8 cellular contexts compared by ENCODE assay signal in the genomic region with DNA sequence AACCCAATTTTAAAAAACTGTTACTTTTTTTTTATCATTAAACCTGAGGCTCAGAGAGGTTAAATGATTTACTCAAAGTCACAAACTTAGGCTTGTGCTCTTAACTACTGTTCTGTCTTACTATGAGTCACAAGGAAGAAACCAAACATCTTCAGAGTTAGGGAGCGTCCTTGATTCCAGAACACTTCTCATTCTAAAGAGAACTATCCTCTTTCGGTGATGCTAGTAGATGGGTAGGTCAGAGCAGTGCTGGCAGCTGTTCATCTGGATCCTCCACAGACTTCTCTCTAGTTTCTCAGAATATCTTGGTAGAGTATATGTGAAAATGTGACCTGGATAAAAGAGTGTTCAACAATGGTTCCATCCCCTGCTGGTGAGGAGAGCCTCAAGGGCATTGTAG. TPM values are rescaled to one million over a fixed set of nuclear protein-coding genes. Genes with fewer than 3 reads are reported as not detected.
A peak's percentile ranks its signal among the peaks of the same experiment; 100 is the strongest.
DNase-seq lines count a peak whose midpoint lies in the region; ATAC-seq, FAIRE-seq and TF ChIP-seq lines count a peak whose summit lies in the region.
"Had no signal": no experiment of that assay in that cellular context is flagged by ENCODE, and none has a peak within 500 bp of the region (broad histone marks: within the 10 kb centered on the region; RNA-seq: fewer than 3 reads in every experiment).

No MANE protein-coding gene starts in this region.

- no peak for FAIRE-seq in K562 (lab: Jason Lieb, UNC)
- FAIRE-seq: TTC549 had no signal

- TF ChIP-seq CTCF in K562 (IDR thresholded peaks at IDR 0.05 in 2 of 3, conservative IDR thresholded peaks at IDR 0.05 in 1 of 3; ENCODE audit: insufficient read depth in 2 of 3, low read depth in 1 of 3, low read length in 3 of 3): no peak

- no peak overlapping the region for H2AFZ ChIP-seq in K562 (ENCODE audit: low read depth, low read length)

- H3K36me3 ChIP-seq in K562 (ENCODE audit: control insufficient read depth, insufficient read depth, low read length): no peaks in the 10 kb centered on the region

- no peak for TF ChIP-seq RAD21 in K562 (CRISPR knock-in tag; conservative IDR thresholded peaks at IDR 0.05 in 1 of 2, IDR thresholded peaks at IDR 0.05 in 1 of 2)

- H3K9me1 ChIP-seq in K562 (ENCODE audit: control insufficient read depth, insufficient read depth, low read length): no peaks in the 10 kb centered on the region

- no peaks in the 10 kb centered on the region for H3K9me3 ChIP-seq in K562 (replicated peaks; ENCODE audit: control insufficient read depth, insufficient read depth, low read depth, low read length)

- H4K20me1 ChIP-seq in K562 (replicated peaks; ENCODE audit: control insufficient read depth, insufficient read depth, low read length): no peaks in the 10 kb centered on the region

- intact Hi-C loops in K562 (cut with micrococcal nuclease): no loop called here

- peak overlapping the region; percentile 85 to 98 (median 90) for H3K27ac Mint-ChIP-seq in naive thymus-derived CD8-positive, alpha-beta T cell

- H3K79me2 ChIP-seq in K562 (ENCODE audit: control insufficient read depth, insufficient read depth, low read length): peaks cover 18% of the 10 kb centered on the region

- in situ Hi-C loops in K562 (cut with MboI): no loop called here

- WGBS in K562 (ENCODE audit: insufficient coverage, low coverage, missing lambda C conversion rate): 76% methylated on average over 2 of the region's 2 CpGs

- H3K4me3 ChIP-seq in K562: no peak overlapping the region

- H3K27ac ChIP-seq in K562 (ENCODE audit: extremely low read depth, low read depth, low read length): no peak overlapping the region

- POLR2A ChIA-PET in K562 (lab: Yijun Ruan, JAX): interaction anchor here (0.6 kb wide), 1 partner anchor 704 kb away, joined by 3 read pairs; no protein-coding TSS in a partner anchor
- POLR2A ChIA-PET in naive thymus-derived CD8-positive, alpha-beta T cell (lab: Charles Lee): interaction anchor here (0.9 to 1.5 kb wide), 2 partner anchors 18 to 36 kb away, joined by 3 to 6 read pairs; partner anchors contain the start of gene TMF1

- no peaks in the 10 kb centered on the region for H3K9me3 Mint-ChIP-seq in naive thymus-derived CD8-positive, alpha-beta T cell

- peak overlapping the region; percentile 56 to 98 (median 86) for H3K4me3 Mint-ChIP-seq in naive thymus-derived CD8-positive, alpha-beta T cell

- TF ChIP-seq POLR2A in K562 (conservative IDR thresholded peaks at IDR 0.05): no peak

- no TSS peak for BruUV-seq in K562 (replicated peaks; lab: Mats Ljungman, UMichigan)

- no peak overlapping the region for H3K9ac ChIP-seq in K562 (ENCODE audit: insufficient read depth in 1 of 2, low read depth in 2 of 2, low read length in 2 of 2)

- H3K27me3 Mint-ChIP-seq in naive thymus-derived CD8-positive, alpha-beta T cell: no peaks in the 10 kb centered on the region

- CTCF ChIA-PET in K562 (lab: Yijun Ruan, JAX; ENCODE audit: low intra/inter-chr PET ratio): no interaction called here

- peaks cover 37 to 82% (median 71%) of the 10 kb centered on the region in 4 donors for H3K4me1 Mint-ChIP-seq in naive thymus-derived CD8-positive, alpha-beta T cell

- peaks cover 0 to 22% (median 7%) of the 10 kb centered on the region in 3 donors for H3K36me3 Mint-ChIP-seq in naive thymus-derived CD8-positive, alpha-beta T cell

- DNase-seq in K562 (ENCODE audit: extremely low read depth in 1 of 4, low spot score in 3 of 4): no peak
- DNase-seq in naive thymus-derived CD8-positive, alpha-beta T cell: no peak
- DNase-seq in NOMO-1 treated with DMSO at 0.1 percent for 48 hours (lab: John Stamatoyannopoulos, UW; ENCODE audit: unreplicated experiment): no peak
- no peak for DNase-seq in NCI-H1105 (lab: John Stamatoyannopoulos, UW)

- no peak overlapping the region for H3K4me2 ChIP-seq in K562 (ENCODE audit: insufficient read depth, low read length)

- H3K27me3 ChIP-seq in K562 (ENCODE audit: control insufficient read depth in 2 of 2, insufficient read depth in 2 of 2, low read length in 2 of 2): no peaks in the 10 kb centered on the region

- peaks cover 14 to 21% of the 10 kb centered on the region in 2 experiments for H3K4me1 ChIP-seq in K562 (replicated peaks in 1 of 2; ENCODE audit: control insufficient read depth in 2 of 2, insufficient read depth in 2 of 2, low read length in 2 of 2)

- no peak for TF ChIP-seq EP300 in K562 (IDR thresholded peaks at IDR 0.05; ENCODE audit: low read length)

- ATAC-seq in GM18909 (IDR thresholded peaks at IDR 0.05; ENCODE audit: poor library complexity, unreplicated experiment): peak; percentile 32
- ATAC-seq in HG03139 (IDR thresholded peaks at IDR 0.05; ENCODE audit: unreplicated experiment): peak; percentile 21
- no peak for ATAC-seq in K562
- no peak for ATAC-seq in naive thymus-derived CD8-positive, alpha-beta T cell
- ATAC-seq in GM18520 (IDR thresholded peaks at IDR 0.05; ENCODE audit: unreplicated experiment): no peak

RNA-seq across cellular contexts. Expression of gene ARL6IP5, which starts 3.3 kb away (rescaled TPM):
- 6.7 and 11.2 TPM in 2 replicates for total RNA-seq in K562 (2011; cell fraction: chromatin; rRNA removed; ENCODE audit: low replicate concordance)
- 10.8 TPM in 2 replicates for total RNA-seq in K562 (2011; cell fraction: nucleolus; rRNA removed)
- 14.4 and 14.6 TPM in 2 replicates for total RNA-seq in K562 (2011; cell fraction: nucleoplasm; rRNA removed)
- total RNA-seq in K562 (2014; rRNA removed): 11.3 and 11.9 TPM in 2 replicates
- 12.7 and 13.0 TPM in 2 replicates for total RNA-seq in K562 (2014; rRNA removed; fragmentation: Illumina TruSeq; extraction: Trizol)
- 9.4 and 10.7 TPM in 2 replicates for total RNA-seq in K562 (2015; rRNA removed; fragmentation: Illumina TruSeq; extraction: Trizol)
- 11.5 and 15.2 TPM in 2 replicates for total RNA-seq in K562 (2021)
- polyA plus RNA-seq in K562 (2011; rRNA removed): 21.5 and 22.0 TPM in 2 replicates
- 22.4 and 25.0 TPM in 2 replicates for polyA plus RNA-seq in K562 (2011; cell fraction: cytosol; rRNA removed)
- 3.3 and 6.6 TPM in 2 replicates for polyA plus RNA-seq in K562 (2011; cell fraction: nucleus; rRNA removed)
- 16.2 and 23.1 TPM in 2 replicates for polyA plus RNA-seq in K562 (2012)
- polyA plus RNA-seq in K562 (2014; fragmentation: Illumina TruSeq; extraction: Trizol): 16.8 and 20.6 TPM in 2 replicates
- polyA plus RNA-seq in K562 (2014; fragmentation: Nextera tagmentation; extraction: Ambion mirVana): 10 to 100 TPM; 51.8 to 54.0 TPM
- 10.3 and 14.6 TPM in 2 replicates for polyA plus RNA-seq in K562 (2014; rRNA removed)
- polyA minus RNA-seq in K562 (2011; rRNA and poly(A)+ RNA removed): 21.9 and 23.0 TPM in 2 replicates
- polyA minus RNA-seq in K562 (2011; cell fraction: cytosol; rRNA and poly(A)+ RNA removed): 11.2 and 13.1 TPM in 2 replicates
- 1.3 and 3.7 TPM in 2 replicates for polyA minus RNA-seq in K562 (2011; cell fraction: nucleus; rRNA and poly(A)+ RNA removed)
- 100 to 1,000 TPM; 109 to 111 TPM for total RNA-seq in naive thymus-derived CD8-positive, alpha-beta T cell
- polyA plus RNA-seq in naive thymus-derived CD8-positive, alpha-beta T cell: 100 to 1,000 TPM; 315 to 450 (median 375) TPM

RNA-seq across cellular contexts. Expression of gene UBA3, which starts 7.9 kb away (rescaled TPM):
- 34.9 and 77.4 TPM in 2 replicates for total RNA-seq in K562 (2011; cell fraction: chromatin; rRNA removed; ENCODE audit: low replicate concordance)
- total RNA-seq in K562 (2011; cell fraction: nucleolus; rRNA removed): 20.9 and 22.8 TPM in 2 replicates
- 42.0 and 48.9 TPM in 2 replicates for total RNA-seq in K562 (2011; cell fraction: nucleoplasm; rRNA removed)
- total RNA-seq in K562 (2014; rRNA removed) (23.2 and 28.9 TPM in 2 replicates), K562 (2014; rRNA removed; fragmentation: Illumina TruSeq; extraction: Trizol) (35.4 and 40.9 TPM in 2 replicates), K562 (2015; rRNA removed; fragmentation: Illumina TruSeq; extraction: Trizol) (33.9 and 38.6 TPM in 2 replicates), K562 (2021) (31.2 and 33.8 TPM in 2 replicates)
- polyA plus RNA-seq in K562 (2011; rRNA removed) (42.5 and 58.2 TPM in 2 replicates), K562 (2014; fragmentation: Illumina TruSeq; extraction: Trizol) (30.7 and 45.2 TPM in 2 replicates), K562 (2014; fragmentation: Nextera tagmentation; extraction: Ambion mirVana) (10 to 100 TPM; 58.3 to 80.0 TPM), K562 (2014; rRNA removed) (36.7 and 42.0 TPM in 2 replicates)
- 11.9 and 19.8 TPM in 2 replicates for polyA plus RNA-seq in K562 (2011; cell fraction: cytosol; rRNA removed)
- polyA plus RNA-seq in K562 (2011; cell fraction: nucleus; rRNA removed): 37.5 and 53.9 TPM in 2 replicates
- polyA plus RNA-seq in K562 (2012): 28.0 and 29.6 TPM in 2 replicates
- polyA minus RNA-seq in K562 (2011; rRNA and poly(A)+ RNA removed): 28.8 and 29.4 TPM in 2 replicates
- polyA minus RNA-seq in K562 (2011; cell fraction: cytosol; rRNA and poly(A)+ RNA removed): 9.5 and 9.9 TPM in 2 replicates
- polyA minus RNA-seq in K562 (2011; cell fraction: nucleus; rRNA and poly(A)+ RNA removed): 24.2 and 38.8 TPM in 2 replicates
- 10 to 100 TPM; 71.8 to 80.1 TPM for total RNA-seq in naive thymus-derived CD8-positive, alpha-beta T cell
- 10 to 100 TPM; 35.1 to 49.1 (median 45.5) TPM for polyA plus RNA-seq in naive thymus-derived CD8-positive, alpha-beta T cell

RNA-seq across cellular contexts. Expression of gene LMOD3, which starts 34.4 kb away (rescaled TPM):
- total RNA-seq in K562 (2011; cell fraction: chromatin; rRNA removed; ENCODE audit: low replicate concordance): not detected in 2 replicates
- not detected in 2 replicates for total RNA-seq in K562 (2011; cell fraction: nucleolus; rRNA removed)
- total RNA-seq in K562 (2011; cell fraction: nucleoplasm; rRNA removed): not detected in 2 replicates
- not detected in 2 replicates for total RNA-seq in K562 (2014; rRNA removed)
- not detected in 2 replicates for total RNA-seq in K562 (2014; rRNA removed; fragmentation: Illumina TruSeq; extraction: Trizol)
- total RNA-seq in K562 (2015; rRNA removed; fragmentation: Illumina TruSeq; extraction: Trizol): not detected in 2 replicates
- not detected in 2 replicates for total RNA-seq in K562 (2021)
- polyA plus RNA-seq in K562 (2011; rRNA removed): not detected in 2 replicates
- polyA plus RNA-seq in K562 (2011; cell fraction: cytosol; rRNA removed): not detected in 2 replicates
- not detected in 2 replicates for polyA plus RNA-seq in K562 (2011; cell fraction: nucleus; rRNA removed)
- polyA plus RNA-seq in K562 (2012): 0.03 and 0.10 TPM in 2 replicates
- not detected in 2 replicates for polyA plus RNA-seq in K562 (2014; fragmentation: Illumina TruSeq; extraction: Trizol)
- polyA plus RNA-seq in K562 (2014; fragmentation: Nextera tagmentation; extraction: Ambion mirVana): under 1 TPM in 1 of 2 experiments, not detected in 1; 0.03 TPM
- not detected in 2 replicates for polyA plus RNA-seq in K562 (2014; rRNA removed)
- not detected in 2 replicates for polyA minus RNA-seq in K562 (2011; rRNA and poly(A)+ RNA removed)
- not detected in 2 replicates for polyA minus RNA-seq in K562 (2011; cell fraction: cytosol; rRNA and poly(A)+ RNA removed)
- not detected in 2 replicates for polyA minus RNA-seq in K562 (2011; cell fraction: nucleus; rRNA and poly(A)+ RNA removed)
- total RNA-seq in naive thymus-derived CD8-positive, alpha-beta T cell: not detected
- polyA plus RNA-seq in naive thymus-derived CD8-positive, alpha-beta T cell: under 1 TPM in 1 of 3 donors, not detected in 2; 0.06 TPM

RNA-seq across cellular contexts. Expression of gene TMF1, which starts 35.9 kb away (rescaled TPM):
- total RNA-seq in K562 (2011; cell fraction: chromatin; rRNA removed; ENCODE audit: low replicate concordance): 20.0 and 109 TPM in 2 replicates
- 13.7 and 18.2 TPM in 2 replicates for total RNA-seq in K562 (2011; cell fraction: nucleolus; rRNA removed)
- 20.6 and 33.0 TPM in 2 replicates for total RNA-seq in K562 (2011; cell fraction: nucleoplasm; rRNA removed)
- total RNA-seq in K562 (2014; rRNA removed): 7.1 and 9.5 TPM in 2 replicates
- 13.9 and 18.6 TPM in 2 replicates for total RNA-seq in K562 (2014; rRNA removed; fragmentation: Illumina TruSeq; extraction: Trizol)
- total RNA-seq in K562 (2015; rRNA removed; fragmentation: Illumina TruSeq; extraction: Trizol): 11.2 and 13.7 TPM in 2 replicates
- 10.9 and 12.3 TPM in 2 replicates for total RNA-seq in K562 (2021)
- polyA plus RNA-seq in K562 (2011; rRNA removed): 11.3 and 11.8 TPM in 2 replicates
- 2.1 and 3.2 TPM in 2 replicates for polyA plus RNA-seq in K562 (2011; cell fraction: cytosol; rRNA removed)
- 9.1 and 10.1 TPM in 2 replicates for polyA plus RNA-seq in K562 (2011; cell fraction: nucleus; rRNA removed)
- polyA plus RNA-seq in K562 (2012): 6.7 and 10.2 TPM in 2 replicates
- polyA plus RNA-seq in K562 (2014; fragmentation: Illumina TruSeq; extraction: Trizol): 8.9 and 10.3 TPM in 2 replicates
- polyA plus RNA-seq in K562 (2014; fragmentation: Nextera tagmentation; extraction: Ambion mirVana): 1 to 10 TPM; 3.1 to 3.7 TPM
- polyA plus RNA-seq in K562 (2014; rRNA removed): 6.2 and 7.2 TPM in 2 replicates
- 23.0 and 37.6 TPM in 2 replicates for polyA minus RNA-seq in K562 (2011; rRNA and poly(A)+ RNA removed)
- polyA minus RNA-seq in K562 (2011; cell fraction: cytosol; rRNA and poly(A)+ RNA removed): 9.6 and 10.0 TPM in 2 replicates
- 13.1 and 18.0 TPM in 2 replicates for polyA minus RNA-seq in K562 (2011; cell fraction: nucleus; rRNA and poly(A)+ RNA removed)
- 10 to 100 TPM; 38.5 to 43.7 TPM for total RNA-seq in naive thymus-derived CD8-positive, alpha-beta T cell
- 10 to 100 TPM; 28.0 to 34.7 (median 34.6) TPM for polyA plus RNA-seq in naive thymus-derived CD8-positive, alpha-beta T cell

Comparison
In these comparisons a context has a peak if more than half of its experiments do, and no peak if none do; other contexts are left out.
1. ATAC-seq: peak in GM18909 (single experiment) and HG03139 (single experiment); none in K562 (single experiment), naive thymus-derived CD8-positive, alpha-beta T cell (0 of 2) and GM18520 (single experiment).
2. RNA of gene ARL6IP5, which starts 3.3 kb away (total RNA-seq): 109 to 111 TPM in naive thymus-derived CD8-positive, alpha-beta T cell; 6.7 to 15.2 TPM in K562; every median in the first group is over 4 times any median in the second.